ENCODE assay signal across 8 cellular contexts in genomic region chr11:63564056-63564784, GRCh38. TPM values are rescaled to one million over a fixed set of nuclear protein-coding genes. Genes with fewer than 3 reads are reported as not detected.
A peak's percentile ranks its signal among the peaks of the same experiment; 100 is the strongest.
DNase-seq lines count a peak whose midpoint lies in the region; ATAC-seq, FAIRE-seq and TF ChIP-seq lines count a peak whose summit lies in the region.

No MANE protein-coding gene starts in this region.

- H2BK5ac ChIP-seq in H1 (ENCODE audit: low read depth, low read length): 0 out of 2 replicates have a peak overlapping the region, but pooled peaks have one; percentile 0

- no peak overlapping the region for H3K4me2 ChIP-seq in H1 (ENCODE audit: insufficient read depth in 1 of 2, low read depth in 2 of 2, low read length in 2 of 2)

- CTCF ChIA-PET in H1 (lab: Charles Lee; ENCODE audit: partially characterized antibody): interaction anchor here (1.1 kb wide), 1 partner anchor 13 kb away, joined by 4 read pairs; no protein-coding TSS in a partner anchor

- H3K27ac ChIP-seq in H1 (ENCODE audit: low read depth, low read length) (no peak overlapping the region; the same call in 1 of the 2 replicates), spleen (no peak overlapping the region)

- H2AK5ac ChIP-seq in H1 (ENCODE audit: low read depth, low read length): peak overlapping the region; percentile 2; the same call in 1 of the 2 replicates

- no peak for TF ChIP-seq RAD21 in H1 (IDR thresholded peaks at IDR 0.05 in 1 of 2, conservative IDR thresholded peaks at IDR 0.05 in 1 of 2; ENCODE audit: low read depth in 2 of 2, low read length in 2 of 2)

- H3K23me2 ChIP-seq in H1 (ENCODE audit: low read depth, low read length): no peaks in the 10 kb centered on the region; the same call in 1 of the 2 replicates

- peak overlapping the region; percentile 1; the same call in 1 of the 2 replicates for H2BK12ac ChIP-seq in H1 (ENCODE audit: low read depth, low read length)

- 88% methylated on average over 7 of the region's 7 CpGs; no CpG with 5 or more reads in 1 of the 2 experiments for WGBS in H1 (ENCODE audit: extremely low coverage in 1 of 2, insufficient coverage in 1 of 2, insufficient read length in 1 of 2, insufficient replicate concordance in 2 of 2, low coverage in 1 of 2, low lambda C conversion rate in 2 of 2, missing lambda C conversion rate in 1 of 2), 2 experiments
- 76 to 82% (median 79%) methylated on average over 7 of the region's 7 CpGs for WGBS in spleen, 5 donors

- 0 out of 2 replicates have a peak overlapping the region, but pooled peaks have one; percentile 38 for H3K18ac ChIP-seq in H1 (ENCODE audit: extremely low read depth, low read length)

- H3K14ac ChIP-seq in H1 (ENCODE audit: insufficient read length): no peak overlapping the region

- TF ChIP-seq CTCF in GM13977 (IDR thresholded peaks at IDR 0.05; ENCODE audit: extremely low read depth, insufficient read depth, missing control alignments): no peak
- TF ChIP-seq CTCF in H1 (IDR thresholded peaks at IDR 0.05; ENCODE audit: control extremely low read depth in 1 of 3, insufficient read depth in 1 of 3, low read depth in 1 of 3, low read length in 3 of 3): no peak
- TF ChIP-seq CTCF in spleen (IDR thresholded peaks at IDR 0.05 in 8 of 11, conservative IDR thresholded peaks at IDR 0.05 in 3 of 11): no peak

- no peak overlapping the region for H2BK120ac ChIP-seq in H1 (replicated peaks; ENCODE audit: low read depth, low read length)

- POLR2A ChIA-PET in H1 (lab: Charles Lee; ENCODE audit: partially characterized antibody): interaction anchor here (1.2 to 3.7 kb wide), 2 partner anchors 11 to 759 kb away, joined by 3 to 12 read pairs; no protein-coding TSS in a partner anchor

- H3K36me3 ChIP-seq in H1 (ENCODE audit: control insufficient read depth in 2 of 4, insufficient read depth in 4 of 4, low read length in 3 of 4) (no peaks in the 10 kb centered on the region), spleen (no peaks in the 10 kb centered on the region)

- no peak overlapping the region for H2AFZ ChIP-seq in H1 (ENCODE audit: low read length)

- H3K23ac ChIP-seq in H1 (ENCODE audit: insufficient read length): no peak overlapping the region

- FAIRE-seq in H1 (lab: Jason Lieb, UNC): no peak

- in situ Hi-C loops in GM13977 (cut with MboI; ENCODE audit: low pct_unique_long_range_greater_than_20kb, low sequenced_read_pairs, unreplicated experiment) (no loop called here), G401 (cut with HindIII; ENCODE audit: low sequenced_read_pairs) (no loop called here)

- no peak overlapping the region for H2BK15ac ChIP-seq in H1 (ENCODE audit: low read length)

- TF ChIP-seq EP300 in H1 (IDR thresholded peaks at IDR 0.05; ENCODE audit: borderline replicate concordance in 1 of 2, low read depth in 2 of 2, low read length in 2 of 2): no peak

- intact Hi-C loops in spleen (cut with DNase I; ENCODE audit: low total_unique reads): no loop called here

- H3K4me3 ChIP-seq in H1 (ENCODE audit: extremely low read depth in 1 of 4, insufficient read depth in 2 of 4, low read depth in 3 of 4, low read length in 4 of 4) (no peak overlapping the region), spleen (no peak overlapping the region)

- ATAC-seq in GM21390 (IDR thresholded peaks at IDR 0.05; ENCODE audit: unreplicated experiment) (peak; percentile 71), HG03571 (IDR thresholded peaks at IDR 0.05; ENCODE audit: unreplicated experiment) (peak; percentile 47)

- no peaks in the 10 kb centered on the region for H3K79me1 ChIP-seq in H1 (ENCODE audit: low read depth, low read length)

- no peak overlapping the region for H4K8ac ChIP-seq in H1 (ENCODE audit: extremely low read depth, insufficient read depth, low read length)

- H4K5ac ChIP-seq in H1 (ENCODE audit: insufficient read length, low read depth, low read length): no peak overlapping the region

- TF ChIP-seq POLR2A in H1 (IDR thresholded peaks at IDR 0.05; ENCODE audit: control extremely low read depth in 1 of 2, low read depth in 2 of 2, low read length in 2 of 2) (no peak), spleen (IDR thresholded peaks at IDR 0.05) (no peak)

- no peaks in the 10 kb centered on the region for H4K20me1 ChIP-seq in H1 (replicated peaks in 1 of 2; ENCODE audit: control insufficient read depth in 1 of 2, insufficient read depth in 2 of 2, low read length in 2 of 2)

- H3K4ac ChIP-seq in H1 (replicated peaks; ENCODE audit: insufficient read length, low read depth, low read length): peak overlapping the region; percentile 47

- H3K27me3 ChIP-seq in H1 (replicated peaks in 1 of 4; ENCODE audit: control insufficient read depth in 3 of 4, extremely low read depth in 1 of 4, insufficient read depth in 3 of 4, low read length in 3 of 4) (no peaks in the 10 kb centered on the region), spleen (replicated peaks in 1 of 7) (no peaks in the 10 kb centered on the region)

- H2BK20ac ChIP-seq in H1 (ENCODE audit: low read length): peak overlapping the region; percentile 34; the same call in 1 of the 2 replicates

- H4K91ac ChIP-seq in H1 (replicated peaks; ENCODE audit: insufficient read length, low read length): peak overlapping the region; percentile 12

- H3K9me3 ChIP-seq in H1 (ENCODE audit: insufficient read depth in 2 of 2, low read depth in 1 of 2, low read length in 1 of 2) (no peaks in the 10 kb centered on the region), spleen (no peaks in the 10 kb centered on the region)

- no peaks in the 10 kb centered on the region for H3K79me2 ChIP-seq in H1 (ENCODE audit: control insufficient read depth in 1 of 2, insufficient read depth in 2 of 2, low read length in 2 of 2)

- H3K4me1 ChIP-seq in H1 (replicated peaks in 1 of 4; ENCODE audit: control insufficient read depth in 3 of 4, insufficient read depth in 4 of 4, low read length in 3 of 4): peaks cover 0 to 5% (median 3%) of the 10 kb centered on the region in 4 experiments; a peak in 3 of 7 replicates
- peaks cover 0 to 49% (median 17%) of the 10 kb centered on the region in 6 donors for H3K4me1 ChIP-seq in spleen

- H3K9ac ChIP-seq in H1 (replicated peaks in 1 of 4; ENCODE audit: extremely low read depth in 1 of 4, low read depth in 3 of 4, low read length in 3 of 4): no peak overlapping the region

- peak; percentile 74 for DNase-seq in GM13977 (ENCODE audit: low spot score)
- no peak for DNase-seq in H1 (ENCODE audit: low read depth in 1 of 2, low spot score in 2 of 2)
- DNase-seq in spleen: no peak
- no peak for DNase-seq in NCI-H2171 (lab: John Stamatoyannopoulos, UW)
- DNase-seq in G401 (ENCODE audit: low spot score): no peak
- no peak for DNase-seq in T1000 (lab: John Stamatoyannopoulos, UW)

- no peak overlapping the region for H3K56ac ChIP-seq in H1 (replicated peaks; ENCODE audit: insufficient read length, low read depth, low read length)

RNA-seq across cellular contexts. Expression of gene PLAAT2, which starts 1.0 kb away (rescaled TPM):
- total RNA-seq in H1 (2021; fragmentation: NEBNext Ultra II Directional; extraction: Animal tissue kit (Norgen Biotek cat#: 25700)): 0.61 TPM in 1 of 2 replicates, not detected in the other
- polyA plus RNA-seq in H1 (2011; rRNA removed): 0.39 and 0.42 TPM in 2 replicates
- polyA plus RNA-seq in H1 (2011; cell fraction: cytosol; rRNA removed): 0.36 TPM
- polyA plus RNA-seq in H1 (2011; cell fraction: nucleus; rRNA removed): 0.64 TPM
- 0.28 to 0.50 TPM in 2 of 4 replicates, not detected in the others for polyA plus RNA-seq in H1 (2012, experiment 1 of 2)
- not detected for polyA plus RNA-seq in H1 (2012, experiment 2 of 2)
- 0.10 TPM for polyA plus RNA-seq in H1 (2013, experiment 1 of 2)
- polyA plus RNA-seq in H1 (2013, experiment 2 of 2): 0.26 TPM
- polyA minus RNA-seq in H1 (2011; rRNA and poly(A)+ RNA removed): not detected in 2 replicates
- not detected for polyA minus RNA-seq in H1 (2011; cell fraction: cytosol; rRNA and poly(A)+ RNA removed)
- polyA minus RNA-seq in H1 (2011; cell fraction: nucleus; rRNA and poly(A)+ RNA removed): not detected
- 1 to 10 TPM in 1 of 7 donors, not detected in 6; 1.3 TPM for total RNA-seq in spleen
- under 1 TPM in 2 of 3 donors, not detected in 1; 0.16 to 0.18 TPM for polyA plus RNA-seq in spleen
- total RNA-seq in G401 (2014; rRNA removed; shearing (Covaris generic)): not detected in 2 replicates

RNA-seq across cellular contexts. Expression of gene PLAAT4, which starts 27.6 kb away (rescaled TPM):
- 2.6 and 2.8 TPM in 2 replicates for total RNA-seq in H1 (2021; fragmentation: NEBNext Ultra II Directional; extraction: Animal tissue kit (Norgen Biotek cat#: 25700))
- 3.9 and 4.1 TPM in 2 replicates for polyA plus RNA-seq in H1 (2011; rRNA removed)
- polyA plus RNA-seq in H1 (2011; cell fraction: cytosol; rRNA removed): 5.8 TPM
- polyA plus RNA-seq in H1 (2011; cell fraction: nucleus; rRNA removed): 5.1 TPM
- 2.6 to 3.9 TPM (median 3.2 TPM) in 4 replicates for polyA plus RNA-seq in H1 (2012, experiment 1 of 2)
- 1.5 TPM for polyA plus RNA-seq in H1 (2012, experiment 2 of 2)
- 1.1 TPM for polyA plus RNA-seq in H1 (2013, experiment 1 of 2)
- 1.7 TPM for polyA plus RNA-seq in H1 (2013, experiment 2 of 2)
- polyA minus RNA-seq in H1 (2011; rRNA and poly(A)+ RNA removed): 1.00 and 1.6 TPM in 2 replicates
- polyA minus RNA-seq in H1 (2011; cell fraction: cytosol; rRNA and poly(A)+ RNA removed): 2.1 TPM
- 2.8 TPM for polyA minus RNA-seq in H1 (2011; cell fraction: nucleus; rRNA and poly(A)+ RNA removed)
- total RNA-seq in spleen: 100 to 1,000 TPM in 1 of 7 donors, 10 to 100 TPM in 6; 55.6 to 101 (median 65.3) TPM
- polyA plus RNA-seq in spleen: 100 to 1,000 TPM in 1 of 3 donors, 10 to 100 TPM in 2; 78.6 to 105 (median 98.6) TPM
- not detected in 2 replicates for total RNA-seq in G401 (2014; rRNA removed; shearing (Covaris generic))

RNA-seq across cellular contexts. Expression of gene PLAAT3, which starts 50.0 kb away (rescaled TPM):
- 109 and 117 TPM in 2 replicates for total RNA-seq in H1 (2021; fragmentation: NEBNext Ultra II Directional; extraction: Animal tissue kit (Norgen Biotek cat#: 25700))
- 170 and 190 TPM in 2 replicates for polyA plus RNA-seq in H1 (2011; rRNA removed)
- 183 TPM for polyA plus RNA-seq in H1 (2011; cell fraction: cytosol; rRNA removed)
- 136 TPM for polyA plus RNA-seq in H1 (2011; cell fraction: nucleus; rRNA removed)
- 113 to 153 TPM (median 133 TPM) in 4 replicates for polyA plus RNA-seq in H1 (2012, experiment 1 of 2)
- 50.1 TPM for polyA plus RNA-seq in H1 (2012, experiment 2 of 2)
- 82.7 TPM for polyA plus RNA-seq in H1 (2013, experiment 1 of 2)
- polyA plus RNA-seq in H1 (2013, experiment 2 of 2): 87.6 TPM
- 117 and 161 TPM in 2 replicates for polyA minus RNA-seq in H1 (2011; rRNA and poly(A)+ RNA removed)
- polyA minus RNA-seq in H1 (2011; cell fraction: cytosol; rRNA and poly(A)+ RNA removed): 65.9 TPM
- 49.6 TPM for polyA minus RNA-seq in H1 (2011; cell fraction: nucleus; rRNA and poly(A)+ RNA removed)
- 10 to 100 TPM; 14.5 to 35.1 (median 24.9) TPM for total RNA-seq in spleen
- polyA plus RNA-seq in spleen: 10 to 100 TPM; 15.9 to 25.6 (median 24.6) TPM
- 19.6 and 26.9 TPM in 2 replicates for total RNA-seq in G401 (2014; rRNA removed; shearing (Covaris generic))

RNA-seq across cellular contexts. Expression of gene LGALS12, which starts 58.3 kb away (rescaled TPM):
- total RNA-seq in H1 (2021; fragmentation: NEBNext Ultra II Directional; extraction: Animal tissue kit (Norgen Biotek cat#: 25700)): 1.3 and 1.6 TPM in 2 replicates
- 2.9 and 3.2 TPM in 2 replicates for polyA plus RNA-seq in H1 (2011; rRNA removed)
- 2.7 TPM for polyA plus RNA-seq in H1 (2011; cell fraction: cytosol; rRNA removed)
- 3.4 TPM for polyA plus RNA-seq in H1 (2011; cell fraction: nucleus; rRNA removed)
- 1.1 to 1.9 TPM (median 1.6 TPM) in 4 replicates for polyA plus RNA-seq in H1 (2012, experiment 1 of 2)
- polyA plus RNA-seq in H1 (2012, experiment 2 of 2): 1.1 TPM
- polyA plus RNA-seq in H1 (2013, experiment 1 of 2): 0.83 TPM
- polyA plus RNA-seq in H1 (2013, experiment 2 of 2): 0.90 TPM
- 3.0 and 3.5 TPM in 2 replicates for polyA minus RNA-seq in H1 (2011; rRNA and poly(A)+ RNA removed)
- polyA minus RNA-seq in H1 (2011; cell fraction: cytosol; rRNA and poly(A)+ RNA removed): not detected
- polyA minus RNA-seq in H1 (2011; cell fraction: nucleus; rRNA and poly(A)+ RNA removed): 1.7 TPM
- total RNA-seq in spleen: 1 to 10 TPM in 4 of 7 donors, under 1 TPM in 2, not detected in 1; 0.88 to 3.5 (median 2.0) TPM
- under 1 TPM; 0.24 to 0.30 (median 0.26) TPM for polyA plus RNA-seq in spleen
- not detected in 2 replicates for total RNA-seq in G401 (2014; rRNA removed; shearing (Covaris generic))

Comparison
In these comparisons a context has a peak if more than half of its experiments do, and no peak if none do; other contexts are left out.
1. RNA of gene PLAAT4, which starts 27.6 kb away (total RNA-seq): 55.6 to 101 TPM in spleen; 2.6 to 2.8 TPM in H1 and not detected in G401; every median in the first group is over 10 times any median in the second.